In genomic region chr1:15382601-15383518, GRCh38 we compare ENCODE assay signal across 38 cellular contexts. TPM values are rescaled to one million over a fixed set of nuclear protein-coding genes. Genes with fewer than 3 reads are reported as not detected.
"Had no signal": no experiment of that assay in that cellular context is flagged by ENCODE, and none has a peak within 500 bp of the region (broad histone marks: within the 10 kb centered on the region; RNA-seq: fewer than 3 reads in every experiment).

No MANE protein-coding gene starts in this region.

- H3K36me3 Mint-ChIP-seq: type B pancreatic cell, WTC11 had no signal

- H3K27ac ChIP-seq: cardiac muscle cell, gastroesophageal sphincter, ovary, skin epidermis had no signal

- H3K4me3 ChIP-seq: cardiac muscle cell, gastroesophageal sphincter, ovary, skin epidermis had no signal

- H3K27ac Mint-ChIP-seq: activated CD4-positive, alpha-beta memory T cell treated with anti-CD3 and anti-CD28 coated beads, Interleukin-2, amount 10 ng/mL, durations not matched to agents 7 days and 5 days; activated CD4-positive, alpha-beta T cell treated with anti-CD3 and anti-CD28 coated beads, Interleukin-2, amount 10 ng/mL, durations not matched to agents 7 days and 5 days; activated naive CD8-positive, alpha-beta T cell treated with anti-CD3 and anti-CD28 coated beads, Interleukin-2, amount 50 U/mL, for 24 hours; activated T-cell treated with anti-CD3 and anti-CD28 coated beads, Interleukin-2, amount 50 U/mL, for 24 hours; memory B cell; progenitor cell of endocrine pancreas; stimulated activated naive CD8-positive, alpha-beta T cell treated with anti-CD3 and anti-CD28 coated beads, Interleukin-15, Interleukin-2, amounts not matched to agents 100 ng/mL and 50 ng/mL, for 24 hours; T-helper 1 cell treated with Interleukin-12 subunit alpha and Interleukin-12 subunit beta and Interleukin-4 antibody, amounts not matched to agents 30 μg/mL and 1 μg/mL, for 36 hours; type B pancreatic cell; WTC11 had no signal

- H3K4me3 Mint-ChIP-seq: activated CD4-positive, alpha-beta memory T cell treated with anti-CD3 and anti-CD28 coated beads, Interleukin-2, amount 10 ng/mL, durations not matched to agents 7 days and 5 days; activated CD4-positive, alpha-beta T cell treated with anti-CD3 and anti-CD28 coated beads, Interleukin-2, amount 10 ng/mL, durations not matched to agents 7 days and 5 days; activated naive CD8-positive, alpha-beta T cell treated with anti-CD3 and anti-CD28 coated beads, Interleukin-2, amount 50 U/mL, for 24 hours; activated T-cell treated with anti-CD3 and anti-CD28 coated beads, Interleukin-2, amount 50 U/mL, for 24 hours; effector memory CD8-positive, alpha-beta T cell; naive thymus-derived CD8-positive, alpha-beta T cell; stimulated activated naive CD8-positive, alpha-beta T cell treated with anti-CD3 and anti-CD28 coated beads, Interleukin-15, Interleukin-2, amounts not matched to agents 100 ng/mL and 50 ng/mL, for 24 hours; T-helper 1 cell treated with Interleukin-12 subunit alpha and Interleukin-12 subunit beta and Interleukin-4 antibody, amounts not matched to agents 30 μg/mL and 1 μg/mL, for 36 hours; type B pancreatic cell had no signal

- H3K36me3 ChIP-seq: cardiac muscle cell, gastroesophageal sphincter, ovary had no signal

- FAIRE-seq: keratinocyte, TTC549 had no signal

- H3K27me3 ChIP-seq: gastroesophageal sphincter, ovary had no signal

- H3K9me3 ChIP-seq: gastroesophageal sphincter, ovary had no signal

- DNase-seq: activated CD4-positive, alpha-beta memory T cell treated with anti-CD3 and anti-CD28 coated beads, Interleukin-2, amount 10 ng/mL, durations not matched to agents 7 days and 5 days; activated CD4-positive, alpha-beta T cell treated with anti-CD3 and anti-CD28 coated beads for 1 hour; activated CD4-positive, alpha-beta T cell treated with anti-CD3 and anti-CD28 coated beads, Interleukin-2, amount 10 ng/mL, durations not matched to agents 7 days and 5 days; activated CD8-positive, alpha-beta memory T cell treated with anti-CD3 and anti-CD28 coated beads, Interleukin-2, amount 50 U/mL, for 48 hours; activated gamma-delta T cell; activated naive CD4-positive, alpha-beta T cell treated with anti-CD3 and anti-CD28 coated beads, Interleukin-2, amount 50 U/mL, for 16 hours; activated naive CD8-positive, alpha-beta T cell treated with anti-CD3 and anti-CD28 coated beads, Interleukin-2, amount 50 U/mL, for 24 hours; activated T-cell treated with anti-CD3 and anti-CD28 coated beads, Interleukin-2, amount 50 U/mL, for 24 hours; amygdala; cortex of kidney; effector memory CD8-positive, alpha-beta T cell; erythroblast; hippocampal formation; left cardiac atrium; midbrain; naive thymus-derived CD8-positive, alpha-beta T cell; ovary; retina; stimulated activated CD4-positive, alpha-beta T cell treated with anti-CD3 and anti-CD28 coated beads, Interleukin-12 subunit alpha, Interleukin-12 subunit beta, amount 100 ng/mL, for 4 hours; stimulated activated CD4-positive, alpha-beta T cell treated with anti-CD3 and anti-CD28 coated beads, Interleukin-4, amount 100 ng/mL, for 1 hour; SW 1271; T-helper 9 cell had no signal

- ATAC-seq: activated naive CD8-positive, alpha-beta T cell treated with anti-CD3 and anti-CD28 coated beads, Interleukin-2, amount 50 U/mL, for 24 hours; effector memory CD8-positive, alpha-beta T cell; gastroesophageal sphincter; naive thymus-derived CD8-positive, alpha-beta T cell; sciatic nerve had no signal

- H3K9me3 Mint-ChIP-seq: activated CD4-positive, alpha-beta memory T cell treated with anti-CD3 and anti-CD28 coated beads, Interleukin-2, amount 10 ng/mL, durations not matched to agents 7 days and 5 days; activated CD4-positive, alpha-beta T cell treated with anti-CD3 and anti-CD28 coated beads, Interleukin-2, amount 10 ng/mL, durations not matched to agents 7 days and 5 days; activated naive CD8-positive, alpha-beta T cell treated with anti-CD3 and anti-CD28 coated beads, Interleukin-2, amount 50 U/mL, for 24 hours; activated T-cell treated with anti-CD3 and anti-CD28 coated beads, Interleukin-2, amount 50 U/mL, for 24 hours; effector memory CD8-positive, alpha-beta T cell; memory B cell; naive thymus-derived CD8-positive, alpha-beta T cell; stimulated activated naive CD8-positive, alpha-beta T cell treated with anti-CD3 and anti-CD28 coated beads, Interleukin-15, Interleukin-2, amounts not matched to agents 100 ng/mL and 50 ng/mL, for 24 hours; T-helper 1 cell treated with Interleukin-12 subunit alpha and Interleukin-12 subunit beta and Interleukin-4 antibody, amounts not matched to agents 30 μg/mL and 1 μg/mL, for 36 hours; type B pancreatic cell; WTC11 had no signal

RNA-seq across cellular contexts. Expression of gene CTRC, which starts 55.4 kb away (rescaled TPM):
- total RNA-seq: cardiac muscle cell, chondrocyte, fibroblast of lung, fibroblast of villous mesenchyme, gastroesophageal sphincter, left cardiac atrium, lower leg skin had no signal
- polyA plus RNA-seq: fibroblast of lung, keratinocyte, ovary had no signal
